In genomic region chr11:38718659-38719058, GRCh38 we compare ENCODE assay signal across 1 cellular context.
A peak's percentile ranks its signal among the peaks of the same experiment; 100 is the strongest.
TF ChIP-seq lines count a peak whose summit lies in the region.

No MANE protein-coding gene starts in this region.

TF ChIP-seq in K562, 482 proteins besides CTCF, POLR2A, EP300 and RAD21 (continued from another document):
- TF ChIP-seq MAFF (IDR thresholded peaks at IDR 0.05; ENCODE audit: low read length) (peak; percentile 58; the same call in 1 of the 2 replicates), C11orf30 (IDR thresholded peaks at IDR 0.05; ENCODE audit: low read depth) (peak; percentile 82), ZNF316 (IDR thresholded peaks at IDR 0.05) (peak; percentile 82), MEF2D (tag; conservative IDR thresholded peaks at IDR 0.05; ENCODE audit: low read depth) (no peak), NFE2 (IDR thresholded peaks at IDR 0.05; ENCODE audit: low read depth) (peak; percentile 87), PRPF4 (IDR thresholded peaks at IDR 0.05; ENCODE audit: insufficient read depth, low read depth, low read length, poor library complexity, severe bottlenecking) (no peak)
TF ChIP-seq in K562: peak in this region for 8.
